ENCODE assay signal across 19 cellular contexts in the genomic region with DNA sequence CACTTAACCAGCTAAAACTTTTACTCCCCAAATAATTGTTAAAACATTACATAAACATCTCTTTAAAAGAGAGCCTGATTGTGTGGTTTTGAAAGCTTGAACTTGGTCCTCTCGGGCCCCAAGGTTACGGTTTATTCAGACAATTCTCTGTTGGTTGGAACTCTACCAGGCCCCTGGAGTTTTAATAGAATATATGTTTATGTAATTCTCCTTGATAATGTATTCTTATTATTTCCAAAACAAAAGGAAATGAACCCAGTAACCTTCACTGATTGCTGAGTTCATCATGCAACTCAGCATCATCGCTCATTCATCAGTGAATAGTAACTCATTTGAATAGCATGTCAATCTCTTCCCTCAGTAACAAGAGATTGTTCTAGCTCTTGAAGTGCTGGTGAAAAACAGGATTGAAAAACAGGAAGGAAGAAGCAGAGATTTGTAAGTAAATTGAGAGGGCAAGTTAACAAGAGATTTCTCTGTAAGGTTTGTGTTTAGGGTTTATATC.
"Had no signal": no experiment of that assay in that cellular context is flagged by ENCODE, and none has a peak within 500 bp of the region (broad histone marks: within the 10 kb centered on the region; RNA-seq: fewer than 3 reads in every experiment).

No MANE protein-coding gene starts in this region.

- H3K36me3 ChIP-seq: gastroesophageal sphincter, left lung, sigmoid colon, thoracic aorta, transverse colon had no signal

- DNase-seq: cortex of kidney; effector memory CD8-positive, alpha-beta T cell; glutamatergic neuron; islet precursor cell; left lung; mesenchymal stem cell; midbrain; sigmoid colon; stimulated activated CD4-positive, alpha-beta T cell treated with anti-CD3 and anti-CD28 coated beads, Interleukin-2, amount 100 ng/mL, for 24 hours; stimulated activated CD4-positive, alpha-beta T cell treated with anti-CD3 and anti-CD28 coated beads, Interleukin-4, amount 100 ng/mL, for 4 hours; stimulated activated naive B cell treated with anti-CD40 and anti-IgM and Interleukin-4, amounts not matched to agents 10 μg/mL and 1 μg/mL and 100 μg/mL, for 72 hours; stimulated activated naive CD8-positive, alpha-beta T cell treated with anti-CD3 and anti-CD28 coated beads, Interleukin-15, amount 100 ng/mL, for 72 hours; transverse colon had no signal

- H3K27ac ChIP-seq: gastroesophageal sphincter, left lung, sigmoid colon, skin epidermis, thoracic aorta, transverse colon had no signal

- H3K27me3 ChIP-seq: gastroesophageal sphincter, left lung, sigmoid colon, transverse colon had no signal

- H3K9me3 ChIP-seq: gastroesophageal sphincter, left lung, sigmoid colon, thoracic aorta, transverse colon had no signal

- ATAC-seq: effector memory CD8-positive, alpha-beta T cell; gastroesophageal sphincter; left lung; natural killer cell treated with Interleukin-12 subunit alpha and Interleukin-12 subunit beta and Interleukin-15 and Interleukin-18, amount 100 ng/mL, for 72 hours; stimulated activated naive B cell treated with anti-CD40 and anti-IgM and Interleukin-4, amounts not matched to agents 10 μg/mL and 1 μg/mL and 100 μg/mL, for 72 hours; stimulated activated naive CD8-positive, alpha-beta T cell treated with anti-CD3 and anti-CD28 coated beads, Interleukin-15, amount 100 ng/mL, for 72 hours had no signal

- H3K4me1 ChIP-seq: gastroesophageal sphincter, left lung, sigmoid colon, transverse colon had no signal

- FAIRE-seq: endothelial cell of umbilical vein had no signal

- H3K4me3 ChIP-seq: gastroesophageal sphincter, left lung, lung, sigmoid colon, skin epidermis, thoracic aorta, transverse colon had no signal
